6 cellular contexts compared by ENCODE assay signal in genomic region chr11:126268361-126268707, GRCh38. TPM values are rescaled to one million over a fixed set of nuclear protein-coding genes. Genes with fewer than 3 reads are reported as not detected.
DNase-seq lines count a peak whose midpoint lies in the region; ATAC-seq and TF ChIP-seq lines count a peak whose summit lies in the region.

No MANE protein-coding gene starts in this region.

- TF ChIP-seq POLR2A in GM18505 (IDR thresholded peaks at IDR 0.05; ENCODE audit: borderline replicate concordance, extremely low read depth, insufficient read depth, insufficient read length) = no peak

- no peaks in the 10 kb centered on the region for H3K9me2 ChIP-seq in OCI-LY1 (ENCODE audit: low read depth, low read length)

- DNase-seq in right atrium auricular region (ENCODE audit: low spot score) = no peak

- WGBS in urinary bladder = under 1% methylated on average over 23 of the region's 23 CpGs

- H3K36me3 ChIP-seq in OCI-LY1 (ENCODE audit: insufficient read depth, low read length) (peaks cover 52% of the 10 kb centered on the region), right atrium auricular region (peaks cover 48% of the 10 kb centered on the region), urinary bladder (ENCODE audit: insufficient read depth) (peaks cover 2% of the 10 kb centered on the region)

- no peaks in the 10 kb centered on the region for H4K20me1 ChIP-seq in OCI-LY1 (ENCODE audit: insufficient read depth, low read length)

- H3K9ac ChIP-seq in OCI-LY1 (ENCODE audit: low read length) = peak overlapping the region; percentile 86

- H3K9me3 ChIP-seq in OCI-LY1 (ENCODE audit: low read length) = no peaks in the 10 kb centered on the region
- H3K9me3 ChIP-seq in right atrium auricular region = no peaks in the 10 kb centered on the region

- H3K27ac ChIP-seq in OCI-LY1 (ENCODE audit: low read depth, low read length, poor library complexity, severe bottlenecking) (no peak overlapping the region), right atrium auricular region (peak overlapping the region; percentile 85 to 92), urinary bladder (ENCODE audit: low read depth) (peak overlapping the region; percentile 78)

- H3K27me3 ChIP-seq in OCI-LY1 (ENCODE audit: insufficient read depth, low read length) (no peaks in the 10 kb centered on the region), right atrium auricular region (no peaks in the 10 kb centered on the region)

- H3K4me1 ChIP-seq in OCI-LY1 (ENCODE audit: insufficient read depth, low read length, severe bottlenecking) = peaks cover 18% of the 10 kb centered on the region
- peaks cover 0 to 15% of the 10 kb centered on the region in 2 donors for H3K4me1 ChIP-seq in right atrium auricular region
- no peaks in the 10 kb centered on the region for H3K4me1 ChIP-seq in urinary bladder (ENCODE audit: insufficient read depth)

- H2AFZ ChIP-seq in OCI-LY1 (ENCODE audit: low read length) = no peak overlapping the region

- H3K4me2 ChIP-seq in OCI-LY1 (ENCODE audit: low read length) = peak overlapping the region; percentile 78

- TF ChIP-seq CTCF in OCI-LY1 (IDR thresholded peaks at IDR 0.05; ENCODE audit: low read length) (no peak), right atrium auricular region (IDR thresholded peaks at IDR 0.05) (no peak)

- H3K4me3 ChIP-seq in OCI-LY1 (ENCODE audit: low read depth, low read length, poor library complexity, severe bottlenecking) (peak overlapping the region; percentile 95), right atrium auricular region (peak overlapping the region; percentile 82 to 91), urinary bladder (ENCODE audit: low read depth, low read length) (peak overlapping the region; percentile 64)

- no peaks in the 10 kb centered on the region for H3F3A ChIP-seq in OCI-LY1 (ENCODE audit: insufficient read depth, low read length)

- peak; percentile 2 for ATAC-seq in GM18505 (IDR thresholded peaks at IDR 0.05; ENCODE audit: unreplicated experiment)
- no peak for ATAC-seq in activated CD4-positive, CD25-positive, alpha-beta regulatory T cell treated with anti-CD3 and anti-CD28 coated beads, Interleukin-2, amount 50 U/mL, for 24 hours
- ATAC-seq in GM21825 (IDR thresholded peaks at IDR 0.05; ENCODE audit: unreplicated experiment) = no peak

- H3K79me2 ChIP-seq in OCI-LY1 (ENCODE audit: insufficient read depth, low read length) = peaks cover 13% of the 10 kb centered on the region

RNA-seq across cellular contexts. Expression of gene SRPRA, which starts 0.4 kb away (rescaled TPM):
- 10 to 100 TPM; 70.3 to 91.9 TPM for total RNA-seq in right atrium auricular region
- total RNA-seq in urinary bladder = 35.1 TPM
- 92.8 TPM for polyA plus RNA-seq in urinary bladder

RNA-seq across cellular contexts. Expression of gene FOXRED1, which starts 0.6 kb away (rescaled TPM):
- total RNA-seq in right atrium auricular region = 10 to 100 TPM; 19.1 to 26.6 TPM
- total RNA-seq in urinary bladder = 11.4 TPM
- 20.4 TPM for polyA plus RNA-seq in urinary bladder

RNA-seq across cellular contexts. Expression of gene TIRAP, which starts 14.6 kb away (rescaled TPM):
- total RNA-seq in right atrium auricular region (1 to 10 TPM; 6.3 to 7.4 TPM), urinary bladder (5.8 TPM)
- polyA plus RNA-seq in urinary bladder = 11.5 TPM

RNA-seq across cellular contexts. Expression of gene DCPS, which starts 35.5 kb away (rescaled TPM):
- 10 to 100 TPM; 12.1 to 14.1 TPM for total RNA-seq in right atrium auricular region
- total RNA-seq in urinary bladder = 6.7 TPM
- 28.3 TPM for polyA plus RNA-seq in urinary bladder

RNA-seq across cellular contexts. Expression of gene FAM118B, which starts 56.8 kb away (rescaled TPM):
- total RNA-seq in right atrium auricular region = 10 to 100 TPM; 16.0 to 16.3 TPM
- 18.0 TPM for total RNA-seq in urinary bladder
- 11.1 TPM for polyA plus RNA-seq in urinary bladder
